In genomic region chr6:170153436-170154319, GRCh38 we compare ENCODE assay signal across 3 cellular contexts.
TF ChIP-seq lines count a peak whose summit lies in the region.

No MANE protein-coding gene starts in this region.

TF ChIP-seq in HCT116, 20 proteins besides CTCF, POLR2A, EP300 and RAD21:
- TF ChIP-seq MAX (IDR thresholded peaks at IDR 0.05) (no peak), JUND (IDR thresholded peaks at IDR 0.05) (no peak)
TF ChIP-seq in HCT116: peak in this region for 0.

TF ChIP-seq in GM12878, 131 proteins besides CTCF, POLR2A, EP300 and RAD21:
- TF ChIP-seq NFXL1 (IDR thresholded peaks at IDR 0.05; ENCODE audit: borderline replicate concordance) (0 out of 2 replicates have a peak, but pooled peaks have one; percentile 30), TAF1 (IDR thresholded peaks at IDR 0.05; ENCODE audit: borderline replicate concordance, low read depth, low read length) (no peak), MEF2A (IDR thresholded peaks at IDR 0.05; ENCODE audit: insufficient read depth, low read depth, low read length) (no peak), TCF12 (IDR thresholded peaks at IDR 0.05; ENCODE audit: low read depth, low read length) (no peak), SREBF1 (IDR thresholded peaks at IDR 0.05; ENCODE audit: low read length) (no peak), KDM1A (IDR thresholded peaks at IDR 0.05; ENCODE audit: borderline replicate concordance) (no peak), CBX3 (IDR thresholded peaks at IDR 0.05; ENCODE audit: borderline replicate concordance, low read depth) (no peak), MYB (IDR thresholded peaks at IDR 0.05; ENCODE audit: borderline replicate concordance, low read depth, low read length) (no peak)

TF ChIP-seq in HepG2, 621 proteins besides CTCF, POLR2A, EP300 and RAD21:
- peak; percentile 95 for TF ChIP-seq ZNF263 (CRISPR knock-in tag; IDR thresholded peaks at IDR 0.05)
- TF ChIP-seq ZFP36 (IDR thresholded peaks at IDR 0.05; ENCODE audit: borderline replicate concordance, low read depth, low read length, partially characterized antibody), result no peak
